ENCODE assay signal across 30 cellular contexts in genomic region chr20:32064667-32065066, GRCh38. TPM values are rescaled to one million over a fixed set of nuclear protein-coding genes. Genes with fewer than 3 reads are reported as not detected.
DNase-seq lines count a peak whose midpoint lies in the region; ATAC-seq, FAIRE-seq and TF ChIP-seq lines count a peak whose summit lies in the region.
"Had no signal": no experiment of that assay in that cellular context is flagged by ENCODE, and none has a peak within 500 bp of the region (broad histone marks: within the 10 kb centered on the region; RNA-seq: fewer than 3 reads in every experiment).

No MANE protein-coding gene starts in this region.

- H2BK20ac ChIP-seq in H1 (ENCODE audit: low read length) = no peak overlapping the region; the same call in 1 of the 2 replicates

- no peak overlapping the region; the same call in 1 of the 2 replicates for H3K18ac ChIP-seq in H1 (ENCODE audit: extremely low read depth, low read length)

- H3K27me3 ChIP-seq in GM23338 (ENCODE audit: insufficient read depth) = no peaks in the 10 kb centered on the region
- peaks cover 0 to 2% (median 0%) of the 10 kb centered on the region in 4 experiments; a peak in 1 of 7 replicates for H3K27me3 ChIP-seq in H1 (replicated peaks in 1 of 4; ENCODE audit: control insufficient read depth in 3 of 4, extremely low read depth in 1 of 4, insufficient read depth in 3 of 4, low read length in 3 of 4)
- H3K27me3 ChIP-seq: colonic mucosa had no signal

- H2BK15ac ChIP-seq in H1 (ENCODE audit: low read length) = 0 out of 2 replicates have a peak overlapping the region, but pooled peaks have one; percentile 5

- no peak overlapping the region for H3K4me3 Mint-ChIP-seq in GM23338
- no peak overlapping the region for H3K4me3 Mint-ChIP-seq in stimulated activated naive B cell treated with anti-CD40 and anti-IgM and Interleukin-4, amounts not matched to agents 10 μg/mL and 1 μg/mL and 100 μg/mL, for 72 hours
- H3K4me3 Mint-ChIP-seq: activated naive CD4-positive, alpha-beta T cell treated with anti-CD3 and anti-CD28 coated beads, Interleukin-2, amount 10 ng/mL, durations not matched to agents 7 days and 5 days; activated T-cell treated with anti-CD3 and anti-CD28 coated beads, Interleukin-2, amount 50 U/mL, for 72 hours; CD8-positive, alpha-beta T cell; effector memory CD8-positive, alpha-beta T cell; natural killer cell had no signal

- no peak overlapping the region for H3K23ac ChIP-seq in H1 (ENCODE audit: insufficient read length)

- no peaks in the 10 kb centered on the region for H3F3A ChIP-seq in GM23338 (replicated peaks; ENCODE audit: low read depth)

- H4K8ac ChIP-seq in H1 (ENCODE audit: extremely low read depth, insufficient read depth, low read length) = no peak overlapping the region

- peak overlapping the region; percentile 68; the same call in 1 of the 2 replicates for H2BK12ac ChIP-seq in H1 (ENCODE audit: low read depth, low read length)

- whole genome bisulfite sequencing in H1 (ENCODE audit: extremely low coverage in 1 of 2, insufficient coverage in 1 of 2, insufficient read length in 1 of 2, insufficient replicate concordance in 2 of 2, low coverage in 1 of 2, low lambda C conversion rate in 2 of 2, missing lambda C conversion rate in 1 of 2), 2 experiments = 91% methylated on average over 7 of the region's 7 CpGs; no CpG with 5 or more reads in 1 of the 2 experiments

- intact Hi-C loops in OCI-LY7 (cut with micrococcal nuclease; ENCODE audit: unreplicated experiment) = no loop called here

- H3K27ac ChIP-seq in GM23338 (ENCODE audit: low read depth) (no peak overlapping the region), H1 (ENCODE audit: low read depth, low read length) (no peak overlapping the region), OCI-LY7 (ENCODE audit: low read depth, low read length, poor library complexity, severe bottlenecking) (no peak overlapping the region)
- H3K27ac ChIP-seq: colonic mucosa, tibial nerve had no signal

- no peak overlapping the region for H3K14ac ChIP-seq in H1 (ENCODE audit: insufficient read length)

- TF ChIP-seq POLR2A in GM12891 (IDR thresholded peaks at IDR 0.05; ENCODE audit: low read depth, low read length) (no peak), H1 (IDR thresholded peaks at IDR 0.05; ENCODE audit: control extremely low read depth in 1 of 2, low read depth in 2 of 2, low read length in 2 of 2) (no peak)

- peaks cover 20% of the 10 kb centered on the region for H3K9me3 Mint-ChIP-seq in GM23338
- no peaks in the 10 kb centered on the region for H3K9me3 Mint-ChIP-seq in stimulated activated naive B cell treated with anti-CD40 and anti-IgM and Interleukin-4, amounts not matched to agents 10 μg/mL and 1 μg/mL and 100 μg/mL, for 72 hours
- H3K9me3 Mint-ChIP-seq: activated naive CD4-positive, alpha-beta T cell treated with anti-CD3 and anti-CD28 coated beads, Interleukin-2, amount 10 ng/mL, durations not matched to agents 7 days and 5 days; activated T-cell treated with anti-CD3 and anti-CD28 coated beads, Interleukin-2, amount 50 U/mL, for 72 hours; CD8-positive, alpha-beta T cell; effector memory CD8-positive, alpha-beta T cell; natural killer cell had no signal

- H3K4me1 Mint-ChIP-seq in GM23338 = peaks cover 9% of the 10 kb centered on the region; the same call in 2 of the 3 replicates
- H3K4me1 Mint-ChIP-seq in stimulated activated naive B cell treated with anti-CD40 and anti-IgM and Interleukin-4, amounts not matched to agents 10 μg/mL and 1 μg/mL and 100 μg/mL, for 72 hours = peaks cover 25 to 57% of the 10 kb centered on the region in 2 donors
- H3K4me1 Mint-ChIP-seq: natural killer cell had no signal

- no peak overlapping the region for H3K4ac ChIP-seq in H1 (replicated peaks; ENCODE audit: insufficient read length, low read depth, low read length)

- no peak for ATAC-seq in GM23338
- ATAC-seq in stimulated activated naive B cell treated with anti-CD40 and anti-IgM and Interleukin-4, amounts not matched to agents 10 μg/mL and 1 μg/mL and 100 μg/mL, for 72 hours (replicated peaks) = no peak
- ATAC-seq: activated T-cell treated with anti-CD3 and anti-CD28 coated beads, Interleukin-2, amount 50 U/mL, for 72 hours; CD8-positive, alpha-beta T cell; effector memory CD8-positive, alpha-beta T cell; esophagus mucosa; natural killer cell had no signal

- no peak overlapping the region for H3K9ac ChIP-seq in H1 (replicated peaks in 1 of 4; ENCODE audit: extremely low read depth in 1 of 4, low read depth in 3 of 4, low read length in 3 of 4)

- H4K20me1 ChIP-seq in GM23338 (replicated peaks; ENCODE audit: insufficient read depth) (no peaks in the 10 kb centered on the region), H1 (replicated peaks in 1 of 2; ENCODE audit: control insufficient read depth in 1 of 2, insufficient read depth in 2 of 2, low read length in 2 of 2) (no peaks in the 10 kb centered on the region), OCI-LY7 (ENCODE audit: insufficient read depth, low read length) (no peaks in the 10 kb centered on the region)

- no peaks in the 10 kb centered on the region for H3K23me2 ChIP-seq in H1 (ENCODE audit: low read depth, low read length)

- H3K9me2 ChIP-seq in GM23338 (ENCODE audit: insufficient read depth) = no peaks in the 10 kb centered on the region; the same call in 1 of the 2 replicates
- H3K9me2 ChIP-seq in OCI-LY7 (ENCODE audit: insufficient read depth, low read length) = no peaks in the 10 kb centered on the region

- no peak overlapping the region for H4K91ac ChIP-seq in H1 (replicated peaks; ENCODE audit: insufficient read length, low read length)

- H3K27me3 Mint-ChIP-seq in GM23338 (ENCODE audit: insufficient read depth, low read depth, poor library complexity) = peaks cover 9% of the 10 kb centered on the region
- no peaks in the 10 kb centered on the region for H3K27me3 Mint-ChIP-seq in stimulated activated naive B cell treated with anti-CD40 and anti-IgM and Interleukin-4, amounts not matched to agents 10 μg/mL and 1 μg/mL and 100 μg/mL, for 72 hours

- H2AK5ac ChIP-seq in H1 (ENCODE audit: low read depth, low read length) = no peak overlapping the region

- H3K36me3 ChIP-seq in GM23338 (ENCODE audit: insufficient read depth) (no peaks in the 10 kb centered on the region), H1 (ENCODE audit: control insufficient read depth in 2 of 4, insufficient read depth in 4 of 4, low read length in 3 of 4) (no peaks in the 10 kb centered on the region), OCI-LY7 (ENCODE audit: insufficient read depth, low read length) (no peaks in the 10 kb centered on the region)
- H3K36me3 ChIP-seq: colonic mucosa, tibial nerve had no signal

- DNase-seq in GM12891 (ENCODE audit: insufficient read length, low spot score) = no peak
- DNase-seq in GM23338 (ENCODE audit: low spot score) = no peak
- DNase-seq in H1 (ENCODE audit: low read depth in 1 of 2, low spot score in 2 of 2) = no peak
- DNase-seq in stimulated activated naive B cell treated with anti-CD40 and anti-IgM and Interleukin-4, amounts not matched to agents 10 μg/mL and 1 μg/mL and 100 μg/mL, for 72 hours = no peak
- DNase-seq in cerebellar cortex (ENCODE audit: low spot score) = no peak
- no peak for DNase-seq in OCI-LY7 (ENCODE audit: low spot score)
- DNase-seq in activated naive CD4-positive, alpha-beta T cell treated with anti-CD3 and anti-CD28 coated beads, Interleukin-2, amount 50 U/mL, for 16 hours = no peak
- DNase-seq: activated CD4-positive, alpha-beta T cell treated with anti-CD3 and anti-CD28 coated beads for 48 hours; activated naive CD4-positive, alpha-beta T cell treated with anti-CD3 and anti-CD28 coated beads, Interleukin-2, amount 10 ng/mL, durations not matched to agents 7 days and 5 days; activated T-cell treated with anti-CD3 and anti-CD28 coated beads, Interleukin-2, amount 50 U/mL, for 72 hours; amygdala; CD8-positive, alpha-beta T cell; colonic mucosa; effector memory CD8-positive, alpha-beta T cell; foreskin melanocyte; left cardiac atrium; midbrain; MV-4-11; natural killer cell; NCI-H146; NCI-H2171; NCI-H510A treated with DMSO at 0.1 percent for 48 hours; posterior cingulate gyrus; T-helper 2 cell had no signal

- BruUV-seq in OCI-LY7 (replicated peaks; lab: Mats Ljungman, UMichigan) = no TSS peak

- H3K4me3 ChIP-seq in GM23338 = no peak overlapping the region
- no peak overlapping the region for H3K4me3 ChIP-seq in H1 (ENCODE audit: extremely low read depth in 1 of 4, insufficient read depth in 2 of 4, low read depth in 3 of 4, low read length in 4 of 4)
- no peak overlapping the region for H3K4me3 ChIP-seq in OCI-LY7 (ENCODE audit: low read depth, low read length, poor library complexity, severe bottlenecking)
- H3K4me3 ChIP-seq: colonic mucosa, tibial nerve had no signal

- H3K79me2 ChIP-seq in GM23338 (replicated peaks; ENCODE audit: insufficient read depth) (no peaks in the 10 kb centered on the region), H1 (ENCODE audit: control insufficient read depth in 1 of 2, insufficient read depth in 2 of 2, low read length in 2 of 2) (no peaks in the 10 kb centered on the region), OCI-LY7 (ENCODE audit: insufficient read depth, low read depth, low read length) (no peaks in the 10 kb centered on the region)

- H2AFZ ChIP-seq in GM23338 = peak overlapping the region; percentile 52; the same call in 1 of the 2 replicates
- no peak overlapping the region for H2AFZ ChIP-seq in H1 (ENCODE audit: low read length)
- H2AFZ ChIP-seq in OCI-LY7 (ENCODE audit: low read length) = no peak overlapping the region

- H4K5ac ChIP-seq in H1 (ENCODE audit: insufficient read length, low read depth, low read length) = no peak overlapping the region

- H3K4me2 ChIP-seq in GM23338 (no peak overlapping the region), H1 (ENCODE audit: insufficient read depth in 1 of 2, low read depth in 2 of 2, low read length in 2 of 2) (no peak overlapping the region), OCI-LY7 (ENCODE audit: low read length) (no peak overlapping the region)

- no peak overlapping the region for H2BK5ac ChIP-seq in H1 (ENCODE audit: low read depth, low read length)

- TF ChIP-seq CTCF in GM23338 (conservative IDR thresholded peaks at IDR 0.05; ENCODE audit: low read depth in 2 of 2) (no peak), H1 (IDR thresholded peaks at IDR 0.05; ENCODE audit: control extremely low read depth in 1 of 3, insufficient read depth in 1 of 3, low read depth in 1 of 3, low read length in 3 of 3) (no peak), OCI-LY7 (conservative IDR thresholded peaks at IDR 0.05; ENCODE audit: low read length) (no peak)

- H3K9me3 ChIP-seq in H1 (ENCODE audit: insufficient read depth in 2 of 2, low read depth in 1 of 2, low read length in 1 of 2) = no peaks in the 10 kb centered on the region
- no peaks in the 10 kb centered on the region for H3K9me3 ChIP-seq in OCI-LY7 (ENCODE audit: low read length)
- H3K9me3 ChIP-seq: colonic mucosa, tibial nerve had no signal

- no peak for TF ChIP-seq RAD21 in H1 (IDR thresholded peaks at IDR 0.05 in 1 of 2, conservative IDR thresholded peaks at IDR 0.05 in 1 of 2; ENCODE audit: low read depth in 2 of 2, low read length in 2 of 2)

- H3K36me3 Mint-ChIP-seq in GM23338 (ENCODE audit: low read depth) = peaks cover 4% of the 10 kb centered on the region; the same call in 1 of the 3 replicates
- H3K36me3 Mint-ChIP-seq in stimulated activated naive B cell treated with anti-CD40 and anti-IgM and Interleukin-4, amounts not matched to agents 10 μg/mL and 1 μg/mL and 100 μg/mL, for 72 hours = peaks cover 9 to 11% of the 10 kb centered on the region in 2 donors
- H3K36me3 Mint-ChIP-seq: activated naive CD4-positive, alpha-beta T cell treated with anti-CD3 and anti-CD28 coated beads, Interleukin-2, amount 10 ng/mL, durations not matched to agents 7 days and 5 days; CD8-positive, alpha-beta T cell; natural killer cell had no signal

- no peaks in the 10 kb centered on the region for H3K79me1 ChIP-seq in H1 (ENCODE audit: low read depth, low read length)

- no peak for TF ChIP-seq EP300 in H1 (IDR thresholded peaks at IDR 0.05; ENCODE audit: borderline replicate concordance in 1 of 2, low read depth in 2 of 2, low read length in 2 of 2)

- POLR2A ChIA-PET in H1 (lab: Charles Lee; ENCODE audit: partially characterized antibody) = no interaction called here
- POLR2A ChIA-PET in OCI-LY7 (lab: Charles Lee) = interaction anchor here (0.6 to 1.1 kb wide), 2 partner anchors 16 to 24 kb away, joined by 5 to 7 read pairs; no protein-coding TSS in a partner anchor

- FAIRE-seq in GM12891 (lab: Jason Lieb, UNC) = peak; percentile 33
- FAIRE-seq in H1 (lab: Jason Lieb, UNC) = no peak
- FAIRE-seq: bronchial epithelial cell, G401.6, RCC 7860 had no signal

- CTCF ChIA-PET in H1 (lab: Charles Lee; ENCODE audit: partially characterized antibody) = interaction anchor here (0.6 to 1.9 kb wide), 5 partner anchors 23 to 453 kb away, joined by 3 to 7 read pairs (median 3); no protein-coding TSS in a partner anchor
- CTCF ChIA-PET in OCI-LY7 (lab: Charles Lee; ENCODE audit: unreplicated experiment) = no interaction called here

- H3K4me1 ChIP-seq in GM23338 (ENCODE audit: insufficient read depth) = no peaks in the 10 kb centered on the region; the same call in 1 of the 2 replicates
- peaks cover 0 to 1% (median 0%) of the 10 kb centered on the region in 4 experiments; a peak in 1 of 7 replicates for H3K4me1 ChIP-seq in H1 (replicated peaks in 1 of 4; ENCODE audit: control insufficient read depth in 3 of 4, insufficient read depth in 4 of 4, low read length in 3 of 4)
- peaks cover 10% of the 10 kb centered on the region for H3K4me1 ChIP-seq in OCI-LY7 (ENCODE audit: insufficient read depth, low read length, poor library complexity, severe bottlenecking)
- H3K4me1 ChIP-seq: colonic mucosa, tibial nerve had no signal

- no peak overlapping the region for H3K56ac ChIP-seq in H1 (replicated peaks; ENCODE audit: insufficient read length, low read depth, low read length)

- H3K27ac Mint-ChIP-seq in GM23338 = no peak overlapping the region
- peak overlapping the region; percentile 67 for H3K27ac Mint-ChIP-seq in stimulated activated naive B cell treated with anti-CD40 and anti-IgM and Interleukin-4, amounts not matched to agents 10 μg/mL and 1 μg/mL and 100 μg/mL, for 72 hours
- H3K27ac Mint-ChIP-seq: activated naive CD4-positive, alpha-beta T cell treated with anti-CD3 and anti-CD28 coated beads, Interleukin-2, amount 10 ng/mL, durations not matched to agents 7 days and 5 days; activated T-cell treated with anti-CD3 and anti-CD28 coated beads, Interleukin-2, amount 50 U/mL, for 72 hours; CD8-positive, alpha-beta T cell; effector memory CD8-positive, alpha-beta T cell; natural killer cell had no signal

- no peak overlapping the region for H2BK120ac ChIP-seq in H1 (replicated peaks; ENCODE audit: low read depth, low read length)

RNA-seq across cellular contexts. Expression of gene HCK, which starts 12.6 kb away (rescaled TPM):
- 42.0 TPM for polyA plus RNA-seq in GM12891 (2012; ENCODE audit: low read depth, missing spikeins)
- total RNA-seq in GM23338 (2014; rRNA removed; shearing (Covaris generic)) = 0.97 and 1.2 TPM in 2 replicates
- polyA plus RNA-seq in GM23338 (2016; fragmentation: Nextera tagmentation; extraction: Ambion mirVana) (0.43 TPM in 1 of 2 replicates, not detected in the other), H1 (2011; rRNA removed) (4.3 and 4.4 TPM in 2 replicates)
- total RNA-seq in H1 (2021; fragmentation: NEBNext Ultra II Directional; extraction: Animal tissue kit (Norgen Biotek cat#: 25700)) = 0.37 and 0.82 TPM in 2 replicates
- 4.6 TPM for polyA plus RNA-seq in H1 (2011; cell fraction: cytosol; rRNA removed)
- 4.5 TPM for polyA plus RNA-seq in H1 (2011; cell fraction: nucleus; rRNA removed)
- 3.0 to 5.6 TPM (median 4.3 TPM) in 4 replicates for polyA plus RNA-seq in H1 (2012, experiment 1 of 2)
- 3.6 TPM for polyA plus RNA-seq in H1 (2012, experiment 2 of 2)
- 0.30 TPM for polyA plus RNA-seq in H1 (2013, experiment 1 of 2)
- 0.37 TPM for polyA plus RNA-seq in H1 (2013, experiment 2 of 2)
- 3.5 and 4.4 TPM in 2 replicates for polyA minus RNA-seq in H1 (2011; rRNA and poly(A)+ RNA removed)
- 2.6 TPM for polyA minus RNA-seq in H1 (2011; cell fraction: cytosol; rRNA and poly(A)+ RNA removed)
- 1.6 TPM for polyA minus RNA-seq in H1 (2011; cell fraction: nucleus; rRNA and poly(A)+ RNA removed)
- 0.19 TPM in 1 of 2 replicates, not detected in the other for total RNA-seq in OCI-LY7 (2014; rRNA removed; shearing (Covaris generic))
- 2.2 and 3.2 TPM in 2 replicates for total RNA-seq in OCI-LY7 (2022)
- total RNA-seq: HT1080 had no signal

RNA-seq across cellular contexts. Expression of gene TM9SF4, which starts 44.8 kb away (rescaled TPM):
- polyA plus RNA-seq in GM12891 (2012; ENCODE audit: low read depth, missing spikeins) = 19.1 TPM
- 47.5 and 52.6 TPM in 2 replicates for total RNA-seq in GM23338 (2014; rRNA removed; shearing (Covaris generic))
- polyA plus RNA-seq in GM23338 (2016; fragmentation: Nextera tagmentation; extraction: Ambion mirVana) = 20.3 and 20.4 TPM in 2 replicates
- total RNA-seq in H1 (2021; fragmentation: NEBNext Ultra II Directional; extraction: Animal tissue kit (Norgen Biotek cat#: 25700)) = 38.4 and 40.5 TPM in 2 replicates
- polyA plus RNA-seq in H1 (2011; rRNA removed) = 68.7 and 72.0 TPM in 2 replicates
- 63.3 TPM for polyA plus RNA-seq in H1 (2011; cell fraction: cytosol; rRNA removed)
- polyA plus RNA-seq in H1 (2011; cell fraction: nucleus; rRNA removed) = 96.5 TPM
- polyA plus RNA-seq in H1 (2012, experiment 1 of 2) = 51.4 to 59.5 TPM (median 54.3 TPM) in 4 replicates
- polyA plus RNA-seq in H1 (2012, experiment 2 of 2) = 40.2 TPM
- polyA plus RNA-seq in H1 (2013, experiment 1 of 2) = 80.9 TPM
- polyA plus RNA-seq in H1 (2013, experiment 2 of 2) = 72.3 TPM
- 102 and 111 TPM in 2 replicates for polyA minus RNA-seq in H1 (2011; rRNA and poly(A)+ RNA removed)
- 55.7 TPM for polyA minus RNA-seq in H1 (2011; cell fraction: cytosol; rRNA and poly(A)+ RNA removed)
- polyA minus RNA-seq in H1 (2011; cell fraction: nucleus; rRNA and poly(A)+ RNA removed) = 83.1 TPM
- 16.6 and 20.8 TPM in 2 replicates for total RNA-seq in OCI-LY7 (2014; rRNA removed; shearing (Covaris generic))
- 38.9 and 40.7 TPM in 2 replicates for total RNA-seq in OCI-LY7 (2022)

RNA-seq across cellular contexts. Expression of gene CCM2L, which starts 54.4 kb away (rescaled TPM):
- polyA plus RNA-seq in GM12891 (2012; ENCODE audit: low read depth, missing spikeins) = not detected
- 9.6 and 13.3 TPM in 2 replicates for total RNA-seq in GM23338 (2014; rRNA removed; shearing (Covaris generic))
- 4.9 and 6.4 TPM in 2 replicates for polyA plus RNA-seq in GM23338 (2016; fragmentation: Nextera tagmentation; extraction: Ambion mirVana)
- total RNA-seq in H1 (2021; fragmentation: NEBNext Ultra II Directional; extraction: Animal tissue kit (Norgen Biotek cat#: 25700)) = 5.5 and 6.0 TPM in 2 replicates
- 15.8 and 23.1 TPM in 2 replicates for polyA plus RNA-seq in H1 (2011; rRNA removed)
- 16.4 TPM for polyA plus RNA-seq in H1 (2011; cell fraction: cytosol; rRNA removed)
- polyA plus RNA-seq in H1 (2011; cell fraction: nucleus; rRNA removed) = 18.8 TPM
- 6.0 to 15.5 TPM (median 12.7 TPM) in 4 replicates for polyA plus RNA-seq in H1 (2012, experiment 1 of 2)
- 11.1 TPM for polyA plus RNA-seq in H1 (2012, experiment 2 of 2)
- 4.5 TPM for polyA plus RNA-seq in H1 (2013, experiment 1 of 2)
- 3.6 TPM for polyA plus RNA-seq in H1 (2013, experiment 2 of 2)
- 9.2 and 11.2 TPM in 2 replicates for polyA minus RNA-seq in H1 (2011; rRNA and poly(A)+ RNA removed)
- polyA minus RNA-seq in H1 (2011; cell fraction: cytosol; rRNA and poly(A)+ RNA removed) = 9.8 TPM
- polyA minus RNA-seq in H1 (2011; cell fraction: nucleus; rRNA and poly(A)+ RNA removed) = 9.6 TPM
- total RNA-seq in OCI-LY7 (2014; rRNA removed; shearing (Covaris generic)) = not detected in 2 replicates
- 0.92 and 1.4 TPM in 2 replicates for total RNA-seq in OCI-LY7 (2022)
- total RNA-seq: activated T-cell treated with anti-CD3 and anti-CD28 coated beads, Interleukin-2, amount 50 U/mL, for 72 hours; bronchial epithelial cell; CD8-positive, alpha-beta T cell; HT1080; natural killer cell had no signal
